8 cellular contexts compared by ENCODE assay signal in the genomic region with DNA sequence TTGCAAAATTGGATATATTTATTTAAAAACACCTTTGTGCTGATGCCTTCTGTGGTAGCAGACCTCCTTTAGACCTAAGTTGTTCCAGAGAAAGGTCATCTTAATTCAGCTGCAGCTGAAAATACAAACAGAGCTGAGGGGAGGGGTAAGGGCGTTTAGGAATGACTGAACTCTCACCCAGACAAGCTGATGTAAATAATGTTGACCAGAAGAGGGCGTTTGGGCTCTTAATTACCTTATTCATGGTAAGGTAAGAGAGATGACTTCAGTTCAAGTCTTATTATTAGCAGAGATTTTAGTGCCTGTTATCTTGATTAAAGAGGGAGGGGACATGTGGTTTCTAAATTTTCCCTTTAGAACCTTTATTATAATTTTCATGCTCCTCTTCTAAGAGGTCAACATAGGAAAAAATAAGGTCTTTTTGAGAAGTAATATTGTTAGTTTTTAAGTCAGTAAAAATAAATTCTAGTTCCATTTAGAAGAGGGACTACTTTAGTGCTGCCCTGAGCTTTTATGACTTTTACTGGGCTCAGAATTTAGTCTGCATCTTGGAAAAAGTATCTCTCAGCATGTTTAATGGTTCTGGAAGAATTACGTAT. TPM values are rescaled to one million over a fixed set of nuclear protein-coding genes. Genes with fewer than 3 reads are reported as not detected.
DNase-seq lines count a peak whose midpoint lies in the region; ATAC-seq and TF ChIP-seq lines count a peak whose summit lies in the region.

No MANE protein-coding gene starts in this region.

- TF ChIP-seq CTCF in VCaP (conservative IDR thresholded peaks at IDR 0.05) (peak; percentile 79), left ventricle myocardium inferior (IDR thresholded peaks at IDR 0.05; ENCODE audit: borderline replicate concordance) (peak; percentile 56)

- H3K9me3 ChIP-seq in CD4-positive, CD25-positive, alpha-beta regulatory T cell (ENCODE audit: control insufficient read depth in 2 of 2, low read length in 2 of 2): no peaks in the 10 kb centered on the region
- no peaks in the 10 kb centered on the region for H3K9me3 ChIP-seq in left ventricle myocardium inferior (replicated peaks)

- peaks cover 15% of the 10 kb centered on the region for H3K27me3 ChIP-seq in CD4-positive, CD25-positive, alpha-beta regulatory T cell (ENCODE audit: control insufficient read depth, insufficient read depth, low read length)
- no peaks in the 10 kb centered on the region for H3K27me3 ChIP-seq in left ventricle myocardium inferior (ENCODE audit: low read depth)

- no peaks in the 10 kb centered on the region for H3K36me3 Mint-ChIP-seq in CD4-positive, CD25-positive, alpha-beta regulatory T cell
- H3K36me3 Mint-ChIP-seq in stimulated activated effector memory CD8-positive, alpha-beta T cell treated with anti-CD3 and anti-CD28 coated beads, Interleukin-12 subunit alpha, Interleukin-12 subunit beta, amount 100 ng/mL, for 72 hours: no peaks in the 10 kb centered on the region

- no peaks in the 10 kb centered on the region for H3K4me1 ChIP-seq in CD4-positive, CD25-positive, alpha-beta regulatory T cell (ENCODE audit: control insufficient read depth, insufficient read depth, low read length, poor library complexity, severe bottlenecking)
- H3K4me1 ChIP-seq in left ventricle myocardium inferior: peaks cover 6% of the 10 kb centered on the region

- H3K36me3 ChIP-seq in CD4-positive, CD25-positive, alpha-beta regulatory T cell (ENCODE audit: control insufficient read depth, insufficient read depth, low read length): no peaks in the 10 kb centered on the region
- no peaks in the 10 kb centered on the region for H3K36me3 ChIP-seq in left ventricle myocardium inferior

- no peak overlapping the region for H3K27ac ChIP-seq in CD4-positive, CD25-positive, alpha-beta regulatory T cell (ENCODE audit: insufficient read depth, low read length, poor library complexity, severe bottlenecking)
- H3K27ac ChIP-seq in VCaP: no peak overlapping the region
- H3K27ac ChIP-seq in left ventricle myocardium inferior (replicated peaks): no peak overlapping the region

- peak; percentile 45 to 62 for ATAC-seq in CD4-positive, CD25-positive, alpha-beta regulatory T cell (ENCODE audit: low read depth in 2 of 2)
- peak; percentile 87 for ATAC-seq in GM18502 (IDR thresholded peaks at IDR 0.05; ENCODE audit: poor library complexity, unreplicated experiment)
- peak; percentile 82 for ATAC-seq in HG02973 (IDR thresholded peaks at IDR 0.05; ENCODE audit: unreplicated experiment)
- peak; percentile 83 for ATAC-seq in stimulated activated effector memory CD8-positive, alpha-beta T cell treated with anti-CD3 and anti-CD28 coated beads, Interleukin-12 subunit alpha, Interleukin-12 subunit beta, amount 100 ng/mL, for 72 hours

- H3K4me3 Mint-ChIP-seq in CD4-positive, CD25-positive, alpha-beta regulatory T cell: no peak overlapping the region
- no peak overlapping the region for H3K4me3 Mint-ChIP-seq in stimulated activated effector memory CD8-positive, alpha-beta T cell treated with anti-CD3 and anti-CD28 coated beads, Interleukin-12 subunit alpha, Interleukin-12 subunit beta, amount 100 ng/mL, for 72 hours

- no peak overlapping the region for H3K4me3 ChIP-seq in CD4-positive, CD25-positive, alpha-beta regulatory T cell (ENCODE audit: low read depth, low read length)
- H3K4me3 ChIP-seq in left ventricle myocardium inferior: no peak overlapping the region

- no peak overlapping the region for H3K27ac Mint-ChIP-seq in CD4-positive, CD25-positive, alpha-beta regulatory T cell
- no peak overlapping the region for H3K27ac Mint-ChIP-seq in stimulated activated effector memory CD8-positive, alpha-beta T cell treated with anti-CD3 and anti-CD28 coated beads, Interleukin-12 subunit alpha, Interleukin-12 subunit beta, amount 100 ng/mL, for 72 hours

- peaks cover 15% of the 10 kb centered on the region for H3K27me3 Mint-ChIP-seq in CD4-positive, CD25-positive, alpha-beta regulatory T cell

- peak in 2 of 3 donors; percentile 50 to 82 for DNase-seq in CD4-positive, CD25-positive, alpha-beta regulatory T cell
- peak; percentile 48 for DNase-seq in NCI-H2171 (lab: John Stamatoyannopoulos, UW)
- no peak for DNase-seq in left ventricle myocardium inferior
- DNase-seq in stimulated activated effector memory CD8-positive, alpha-beta T cell treated with anti-CD3 and anti-CD28 coated beads, Interleukin-12 subunit alpha, Interleukin-12 subunit beta, amount 100 ng/mL, for 72 hours (ENCODE audit: low spot score in 2 of 2): no peak
- DNase-seq in nucleus accumbens (lab: John Stamatoyannopoulos, UW): no peak

- H3K9me3 Mint-ChIP-seq in CD4-positive, CD25-positive, alpha-beta regulatory T cell: no peaks in the 10 kb centered on the region
- no peaks in the 10 kb centered on the region for H3K9me3 Mint-ChIP-seq in stimulated activated effector memory CD8-positive, alpha-beta T cell treated with anti-CD3 and anti-CD28 coated beads, Interleukin-12 subunit alpha, Interleukin-12 subunit beta, amount 100 ng/mL, for 72 hours

- no peaks in the 10 kb centered on the region for H3K4me1 Mint-ChIP-seq in CD4-positive, CD25-positive, alpha-beta regulatory T cell
- H3K4me1 Mint-ChIP-seq in stimulated activated effector memory CD8-positive, alpha-beta T cell treated with anti-CD3 and anti-CD28 coated beads, Interleukin-12 subunit alpha, Interleukin-12 subunit beta, amount 100 ng/mL, for 72 hours: no peaks in the 10 kb centered on the region

- intact Hi-C loops in left ventricle myocardium inferior (cut with micrococcal nuclease): no loop called here

RNA-seq across cellular contexts. Expression of gene GPR171, which starts 46.3 kb away (rescaled TPM):
- total RNA-seq in CD4-positive, CD25-positive, alpha-beta regulatory T cell: 26.8 TPM
- polyA plus RNA-seq in CD4-positive, CD25-positive, alpha-beta regulatory T cell: 100 to 1,000 TPM in 1 of 4 donors, 10 to 100 TPM in 3; 71.5 to 118 (median 97.6) TPM
- total RNA-seq in left ventricle myocardium inferior: not detected

Comparison
In these comparisons a context has a peak if more than half of its experiments do, and no peak if none do; other contexts are left out.
1. DNase-seq: peak in CD4-positive, CD25-positive, alpha-beta regulatory T cell (2 of 3) and NCI-H2171 (single experiment); none in left ventricle myocardium inferior (single experiment), stimulated activated effector memory CD8-positive, alpha-beta T cell treated with anti-CD3 and anti-CD28 coated beads, Interleukin-12 subunit alpha, Interleukin-12 subunit beta, amount 100 ng/mL, for 72 hours (0 of 2) and nucleus accumbens (0 of 56).
2. RNA of gene GPR171, which starts 46.3 kb away (total RNA-seq): 26.8 TPM in CD4-positive, CD25-positive, alpha-beta regulatory T cell (single experiment); not detected in left ventricle myocardium inferior (single experiment); every median in the first group is over 10 times any median in the second.
3. Peak in every context shown above with its lines, with median percentiles within 50 percentile points of each other: ATAC-seq.